In the genomic region with DNA sequence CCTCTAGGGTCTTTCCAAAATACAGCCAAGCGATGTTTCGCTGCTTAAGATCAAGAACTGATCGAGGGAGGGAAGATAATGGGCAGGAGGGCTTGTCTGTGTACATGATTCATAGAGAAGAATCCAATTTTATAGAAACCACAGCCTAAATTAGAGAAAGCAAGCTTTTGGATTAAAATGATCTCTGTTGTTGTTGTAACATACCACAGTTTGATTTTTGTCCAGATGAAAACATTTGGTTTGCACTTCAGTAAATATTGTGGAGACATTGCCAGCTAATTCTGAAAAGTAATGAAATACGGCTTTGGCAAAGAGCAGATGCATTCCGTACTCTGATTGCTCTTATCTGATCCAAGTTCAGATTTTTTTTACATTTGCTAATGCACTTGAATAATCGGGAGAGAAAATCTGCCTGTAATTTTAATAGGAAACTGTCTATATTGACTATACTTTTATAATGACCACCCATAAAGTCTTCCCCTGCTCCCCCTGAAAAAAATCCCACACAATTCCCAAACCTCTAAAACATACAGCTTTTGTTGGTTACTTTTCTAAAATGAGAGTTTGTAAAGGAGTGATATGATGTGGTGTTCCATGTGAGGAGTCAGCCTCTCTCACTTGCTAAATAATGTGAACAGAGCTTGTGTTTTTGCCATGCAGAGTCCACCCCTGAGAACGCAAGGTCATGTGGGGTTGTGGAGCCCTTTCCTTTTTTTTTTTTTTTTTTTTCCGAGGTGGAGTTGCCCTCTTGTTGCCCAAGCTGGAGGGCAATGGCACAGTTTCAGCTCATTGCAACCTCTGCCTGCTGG, we compare ENCODE assay signal across 16 cellular contexts.
DNase-seq lines count a peak whose midpoint lies in the region; ATAC-seq and TF ChIP-seq lines count a peak whose summit lies in the region.
"Had no signal": no experiment of that assay in that cellular context is flagged by ENCODE, and none has a peak within 500 bp of the region (broad histone marks: within the 10 kb centered on the region; RNA-seq: fewer than 3 reads in every experiment).

No MANE protein-coding gene starts in this region.

- TF ChIP-seq CTCF in foreskin fibroblast (IDR thresholded peaks at IDR 0.05; ENCODE audit: low read depth, low read length) (no peak), upper lobe of left lung (IDR thresholded peaks at IDR 0.05) (no peak), tibial artery (IDR thresholded peaks at IDR 0.05) (no peak), BE2C (IDR thresholded peaks at IDR 0.05; ENCODE audit: low read depth, low read length) (no peak)

- H3K4me3 Mint-ChIP-seq in activated T-cell treated with anti-CD3 and anti-CD28 coated beads, Interleukin-2, amount 50 U/mL, for 24 hours: no peak overlapping the region
- no peak overlapping the region for H3K4me3 Mint-ChIP-seq in T-helper 17 cell
- H3K4me3 Mint-ChIP-seq: IgD-negative memory B cell, neural progenitor cell had no signal

- H3K27ac ChIP-seq in upper lobe of left lung: peak overlapping the region in 3 of 4 donors; percentile 2 to 17 (median 11)
- no peak overlapping the region for H3K27ac ChIP-seq in tibial artery
- H3K27ac ChIP-seq: neural progenitor cell, stomach had no signal

- H3K4me3 ChIP-seq in foreskin fibroblast (ENCODE audit: low read depth in 1 of 2, low read length in 2 of 2): peak overlapping the region in 1 of 2 donors; percentile 2
- H3K4me3 ChIP-seq in upper lobe of left lung: no peak overlapping the region
- no peak overlapping the region for H3K4me3 ChIP-seq in tibial artery
- no peak overlapping the region for H3K4me3 ChIP-seq in BE2C (ENCODE audit: low read depth, low read length)
- H3K4me3 ChIP-seq: neural progenitor cell, stomach had no signal

- H3K9me3 ChIP-seq in T-helper 17 cell (ENCODE audit: control insufficient read depth, low read length, poor library complexity, severe bottlenecking) (no peaks in the 10 kb centered on the region), upper lobe of left lung (no peaks in the 10 kb centered on the region), tibial artery (no peaks in the 10 kb centered on the region), BE2C (no peaks in the 10 kb centered on the region)
- H3K9me3 ChIP-seq: stomach had no signal

- H3K9me3 Mint-ChIP-seq in activated T-cell treated with anti-CD3 and anti-CD28 coated beads, Interleukin-2, amount 50 U/mL, for 24 hours: no peaks in the 10 kb centered on the region
- H3K9me3 Mint-ChIP-seq: IgD-negative memory B cell, neural progenitor cell had no signal

- H3K4me1 Mint-ChIP-seq in activated T-cell treated with anti-CD3 and anti-CD28 coated beads, Interleukin-2, amount 50 U/mL, for 24 hours (ENCODE audit: low read depth): peaks cover 71% of the 10 kb centered on the region
- H3K4me1 Mint-ChIP-seq in T-helper 17 cell: peaks cover 46% of the 10 kb centered on the region

- H3K36me3 ChIP-seq in upper lobe of left lung (no peaks in the 10 kb centered on the region), tibial artery (no peaks in the 10 kb centered on the region), BE2C (no peaks in the 10 kb centered on the region)
- H3K36me3 ChIP-seq: neural progenitor cell, stomach had no signal

- no peak for TF ChIP-seq EP300 in upper lobe of left lung (IDR thresholded peaks at IDR 0.05)

- no peak for ATAC-seq in T-helper 17 cell
- ATAC-seq in upper lobe of left lung (ENCODE audit: low FRiP score in 2 of 2): peak in 1 of 2 donors; percentile 51
- ATAC-seq: activated CD4-positive, CD25-positive, alpha-beta regulatory T cell treated with anti-CD3 and anti-CD28 coated beads, Interleukin-2, amount 50 U/mL, for 24 hours had no signal

- H3K27me3 ChIP-seq in upper lobe of left lung (no peaks in the 10 kb centered on the region), tibial artery (no peaks in the 10 kb centered on the region), BE2C (no peaks in the 10 kb centered on the region)
- H3K27me3 ChIP-seq: neural progenitor cell, stomach had no signal

- peaks cover 84% of the 10 kb centered on the region for H3K36me3 Mint-ChIP-seq in activated T-cell treated with anti-CD3 and anti-CD28 coated beads, Interleukin-2, amount 50 U/mL, for 24 hours (ENCODE audit: low read depth)
- H3K36me3 Mint-ChIP-seq in T-helper 17 cell (ENCODE audit: low read depth): no peaks in the 10 kb centered on the region

- peaks cover 8 to 41% (median 21%) of the 10 kb centered on the region in 4 donors for H3K4me1 ChIP-seq in upper lobe of left lung
- peaks cover 0 to 20% (median 7%) of the 10 kb centered on the region in 4 donors for H3K4me1 ChIP-seq in tibial artery
- H3K4me1 ChIP-seq in BE2C: peaks cover 7% of the 10 kb centered on the region; the same call in 1 of the 2 replicates

- intact Hi-C loops in tibial artery (cut with DNase I; ENCODE audit: low total_unique reads): no loop called here

- no peak for DNase-seq in activated T-cell treated with anti-CD3 and anti-CD28 coated beads, Interleukin-2, amount 50 U/mL, for 24 hours
- DNase-seq in activated T-cell treated with anti-CD3 and anti-CD28 coated beads, Interleukin-2, amount 50 U/mL, for 1 hour: no peak
- DNase-seq in T-helper 17 cell (no peak), foreskin fibroblast (peak; percentile 39 to 66), upper lobe of left lung (no peak), tibial artery (no peak), HUDEP-2 (lab: John Stamatoyannopoulos, UW; ENCODE audit: unreplicated experiment in 76 of 76) (no peak), BE2C (no peak)
- DNase-seq: activated CD8-positive, alpha-beta memory T cell treated with anti-CD3 and anti-CD28 coated beads, Interleukin-2, amount 50 U/mL, for 4 hours; activated naive CD4-positive, alpha-beta T cell treated with anti-CD3 and anti-CD28 coated beads, Interleukin-2, amount 50 U/mL, for 16 hours; NCI-H1092; stomach; SW 1271 had no signal

- 59% methylated on average over 8 of the region's 8 CpGs for WGBS in upper lobe of left lung, 2 donors

- H3K27me3 Mint-ChIP-seq in activated T-cell treated with anti-CD3 and anti-CD28 coated beads, Interleukin-2, amount 50 U/mL, for 24 hours: no peaks in the 10 kb centered on the region
- no peaks in the 10 kb centered on the region for H3K27me3 Mint-ChIP-seq in T-helper 17 cell
- H3K27me3 Mint-ChIP-seq: IgD-negative memory B cell had no signal

- no peak for TF ChIP-seq POLR2A in upper lobe of left lung (IDR thresholded peaks at IDR 0.05)

- H3K27ac Mint-ChIP-seq in activated T-cell treated with anti-CD3 and anti-CD28 coated beads, Interleukin-2, amount 50 U/mL, for 24 hours: peak overlapping the region; percentile 0
- peak overlapping the region; percentile 65 for H3K27ac Mint-ChIP-seq in T-helper 17 cell
- H3K27ac Mint-ChIP-seq: IgD-negative memory B cell, neural progenitor cell had no signal

Comparison
In these comparisons a context has a peak if more than half of its experiments do, and no peak if none do; other contexts are left out.
1. DNase-seq: peak in foreskin fibroblast (2 of 2); none in activated T-cell treated with anti-CD3 and anti-CD28 coated beads, Interleukin-2, amount 50 U/mL, for 24 hours (single experiment), activated T-cell treated with anti-CD3 and anti-CD28 coated beads, Interleukin-2, amount 50 U/mL, for 1 hour (single experiment), T-helper 17 cell (0 of 3), upper lobe of left lung (0 of 2), tibial artery (0 of 2), HUDEP-2 (0 of 76) and BE2C (single experiment).
2. H3K27ac ChIP-seq: peak in upper lobe of left lung (3 of 4); none in tibial artery (0 of 2).